Comparison of ENCODE assay signal across 1 cellular context in genomic region chr2:70946832-70947442, GRCh38.
TF ChIP-seq lines count a peak whose summit lies in the region.

No MANE protein-coding gene starts in this region.

TF ChIP-seq in HEK293, 187 proteins besides CTCF, POLR2A, EP300 and RAD21 (continued from another document):
- TF ChIP-seq PATZ1 (tag by site-specific recombination; IDR thresholded peaks at IDR 0.05) (no peak), ZNF335 (tag by site-specific recombination; conservative IDR thresholded peaks at IDR 0.05) (peak; percentile 58), ZNF112 (tag by site-specific recombination; IDR thresholded peaks at IDR 0.05) (no peak), TRIM28 (IDR thresholded peaks at IDR 0.05; ENCODE audit: borderline replicate concordance, low read length) (no peak), ZNF785 (tag by site-specific recombination; IDR thresholded peaks at IDR 0.05) (no peak), ZNF600 (tag by site-specific recombination; IDR thresholded peaks at IDR 0.05) (0 out of 2 replicates have a peak, but pooled peaks have one; percentile 22), ZNF488 (tag by site-specific recombination; IDR thresholded peaks at IDR 0.05) (no peak), ZNF341 (tag by site-specific recombination; IDR thresholded peaks at IDR 0.05; ENCODE audit: low read depth) (no peak), ZNF404 (tag by site-specific recombination; IDR thresholded peaks at IDR 0.05) (no peak), ZSCAN18 (tag by site-specific recombination; IDR thresholded peaks at IDR 0.05) (no peak), ZNF302 (tag by site-specific recombination; IDR thresholded peaks at IDR 0.05; ENCODE audit: low read depth) (no peak), GFI1B (tag by site-specific recombination; IDR thresholded peaks at IDR 0.05) (no peak), ZNF248 (tag by site-specific recombination; IDR thresholded peaks at IDR 0.05) (no peak), ZBTB26 (tag by site-specific recombination; optimal IDR thresholded peaks at IDR 0.05) (peak; percentile 1), ZNF292 (tag by site-specific recombination; IDR thresholded peaks at IDR 0.05; ENCODE audit: borderline replicate concordance, low read depth) (no peak), ZNF132 (tag by site-specific recombination; IDR thresholded peaks at IDR 0.05; ENCODE audit: borderline replicate concordance) (no peak)
